11 cellular contexts compared by ENCODE assay signal in the genomic region with DNA sequence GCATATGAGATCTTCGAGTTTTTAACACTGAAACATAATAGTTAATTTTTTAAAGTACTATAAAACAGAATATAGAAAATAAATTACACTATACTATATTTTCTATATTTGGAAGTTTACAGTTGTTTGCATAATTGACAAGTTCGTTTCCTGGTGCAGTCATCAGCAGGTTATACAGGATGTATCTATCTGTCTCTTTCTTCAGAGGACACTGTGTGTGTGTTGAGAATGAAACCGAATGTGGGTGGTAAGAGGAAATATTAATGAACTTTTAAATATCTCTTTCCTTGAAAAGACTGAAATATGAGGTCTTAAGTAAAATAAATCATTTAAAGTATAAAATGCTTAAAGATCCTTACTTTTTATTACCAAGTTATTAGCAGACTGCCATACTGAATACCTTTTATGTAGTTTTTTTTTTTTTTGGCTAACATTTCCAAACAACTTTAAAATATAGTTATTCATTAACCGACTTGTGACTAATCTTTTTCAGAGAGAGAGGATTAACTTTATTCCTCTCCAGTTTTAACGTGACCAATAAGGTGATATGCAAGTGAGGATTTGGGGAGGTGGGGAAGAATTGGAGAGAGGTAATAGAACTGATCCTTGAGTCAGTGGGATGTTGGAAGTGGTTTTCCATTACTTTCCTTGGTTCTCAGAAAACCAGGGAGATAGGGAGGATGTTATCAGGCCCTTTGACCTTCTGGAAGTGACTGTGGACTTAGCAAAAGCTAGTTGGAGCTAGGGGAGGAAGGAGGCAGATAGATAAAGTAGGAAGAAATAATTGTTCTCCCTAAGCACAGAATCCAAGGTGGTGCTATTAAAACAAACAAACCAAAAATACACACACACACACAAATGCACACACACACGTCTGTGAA.
DNase-seq lines count a peak whose midpoint lies in the region; ATAC-seq and TF ChIP-seq lines count a peak whose summit lies in the region.
"Had no signal": no experiment of that assay in that cellular context is flagged by ENCODE, and none has a peak within 500 bp of the region (broad histone marks: within the 10 kb centered on the region; RNA-seq: fewer than 3 reads in every experiment).

No MANE protein-coding gene starts in this region.

- intact Hi-C loops in spleen (cut with DNase I; ENCODE audit: low total_unique reads) = no loop called here

- no peaks in the 10 kb centered on the region for H3K27me3 ChIP-seq in upper lobe of left lung
- no peaks in the 10 kb centered on the region for H3K27me3 ChIP-seq in MG63
- H3K27me3 ChIP-seq in spleen (replicated peaks in 1 of 7) = no peaks in the 10 kb centered on the region

- H3K9me3 ChIP-seq in upper lobe of left lung = no peaks in the 10 kb centered on the region
- H3K9me3 ChIP-seq in MG63 = no peaks in the 10 kb centered on the region
- H3K9me3 ChIP-seq in spleen = no peaks in the 10 kb centered on the region

- 60 to 63% methylated on average over 6 of the region's 6 CpGs for WGBS in upper lobe of left lung, 2 donors
- WGBS in spleen, 5 donors = 55 to 76% (median 68%) methylated on average over 6 of the region's 6 CpGs

- DNase-seq in kidney tubule cell (ENCODE audit: low spot score) (peak; percentile 69), upper lobe of left lung (no peak), MG63 (no peak), spleen (no peak)
- no peak for DNase-seq in activated effector memory CD4-positive, alpha-beta T cell treated with anti-CD3 and anti-CD28 coated beads, Interleukin-2, amount 50 U/mL, for 16 hours
- DNase-seq: activated CD8-positive, alpha-beta T cell treated with anti-CD3 and anti-CD28 coated beads for 36 hours had no signal

- H3K4me1 ChIP-seq in upper lobe of left lung (peaks cover 0 to 7% (median 5%) of the 10 kb centered on the region in 4 donors), spleen (no peaks in the 10 kb centered on the region)

- H3K4me3 ChIP-seq in upper lobe of left lung (no peak overlapping the region), MG63 (no peak overlapping the region), spleen (no peak overlapping the region)
- H3K4me3 ChIP-seq: lung, SK-N-MC had no signal

- TF ChIP-seq POLR2A in upper lobe of left lung (IDR thresholded peaks at IDR 0.05) (no peak), spleen (IDR thresholded peaks at IDR 0.05) (no peak)

- ATAC-seq in GM18517 (IDR thresholded peaks at IDR 0.05; ENCODE audit: unreplicated experiment) (peak; percentile 95), GM21619 (IDR thresholded peaks at IDR 0.05; ENCODE audit: unreplicated experiment) (peak; percentile 73), HG03457 (IDR thresholded peaks at IDR 0.05; ENCODE audit: unreplicated experiment) (peak; percentile 78), upper lobe of left lung (ENCODE audit: low FRiP score in 2 of 2) (no peak)
- ATAC-seq: activated CD8-positive, alpha-beta T cell treated with anti-CD3 and anti-CD28 coated beads for 36 hours had no signal

- no peak for TF ChIP-seq EP300 in upper lobe of left lung (IDR thresholded peaks at IDR 0.05)

- TF ChIP-seq CTCF in upper lobe of left lung (IDR thresholded peaks at IDR 0.05) = no peak
- no peak for TF ChIP-seq CTCF in spleen (IDR thresholded peaks at IDR 0.05 in 8 of 11, conservative IDR thresholded peaks at IDR 0.05 in 3 of 11)

- H3K27ac ChIP-seq in upper lobe of left lung (no peak overlapping the region), spleen (no peak overlapping the region)
- H3K27ac ChIP-seq: SK-N-MC had no signal

- H3K36me3 ChIP-seq in upper lobe of left lung (no peaks in the 10 kb centered on the region), MG63 (no peaks in the 10 kb centered on the region), spleen (no peaks in the 10 kb centered on the region)

Comparison
In these comparisons a context has a peak if more than half of its experiments do, and no peak if none do; other contexts are left out.
1. ATAC-seq: peak in GM18517 (single experiment), GM21619 (single experiment) and HG03457 (single experiment); none in upper lobe of left lung (0 of 2).